In genomic region chr4:145614235-145614615, GRCh38 we compare ENCODE assay signal across 20 cellular contexts.
"Had no signal": no experiment of that assay in that cellular context is flagged by ENCODE, and none has a peak within 500 bp of the region (broad histone marks: within the 10 kb centered on the region; RNA-seq: fewer than 3 reads in every experiment).

No MANE protein-coding gene starts in this region.

- H3K9me3 ChIP-seq: left ventricle myocardium inferior, lower lobe of right lung, psoas muscle, suprapubic skin, thyroid gland had no signal

- ATAC-seq: esophagus mucosa, left cardiac atrium, psoas muscle, sciatic nerve had no signal

- H3K9me3 Mint-ChIP-seq: memory B cell, naive B cell, nephron progenitor cell, type B pancreatic cell had no signal

- H3K4me3 ChIP-seq: coronary artery, dorsolateral prefrontal cortex, left ventricle myocardium inferior, lower lobe of right lung, psoas muscle, suprapubic skin, thyroid gland had no signal

- H3K27ac Mint-ChIP-seq: memory B cell, naive B cell, nephron progenitor cell, type B pancreatic cell had no signal

- H3K27me3 ChIP-seq: dorsolateral prefrontal cortex, suprapubic skin, thyroid gland had no signal

- H3K36me3 Mint-ChIP-seq: memory B cell, naive B cell, type B pancreatic cell had no signal

- H3K27ac ChIP-seq: coronary artery, dorsolateral prefrontal cortex, left ventricle myocardium inferior, lower lobe of right lung, psoas muscle, suprapubic skin, thyroid gland had no signal

- DNase-seq: dorsolateral prefrontal cortex; effector CD8-positive, alpha-beta T cell; glutamatergic neuron; left cardiac atrium; left ventricle myocardium inferior; lower lobe of right lung; midbrain; naive B cell; nephron progenitor cell; psoas muscle; small intestine; stimulated activated CD4-positive, alpha-beta T cell treated with anti-CD3 and anti-CD28 coated beads, Interleukin-12 subunit alpha, Interleukin-12 subunit beta, amount 100 ng/mL, for 4 hours; stimulated activated naive CD8-positive, alpha-beta T cell treated with anti-CD3 and anti-CD28 coated beads, Interleukin-15, Interleukin-2, amounts not matched to agents 100 U/mL and 50 U/mL, for 24 hours; thyroid gland had no signal

- H3K36me3 ChIP-seq: left ventricle myocardium inferior, lower lobe of right lung, suprapubic skin, thyroid gland had no signal

- H3K27me3 Mint-ChIP-seq: memory B cell, type B pancreatic cell had no signal

- H3K4me3 Mint-ChIP-seq: memory B cell, nephron progenitor cell, type B pancreatic cell had no signal
